Comparison of ENCODE assay signal across 1 cellular context in genomic region chr6:53358440-53359087, GRCh38.
TF ChIP-seq lines count a peak whose summit lies in the region.

No MANE protein-coding gene starts in this region.

TF ChIP-seq in GM12878, 131 proteins besides CTCF, POLR2A, EP300 and RAD21 (continued from another document):
- TF ChIP-seq RELB (IDR thresholded peaks at IDR 0.05; ENCODE audit: low read depth): 0 out of 2 replicates have a peak, but pooled peaks have one; percentile 15
- no peak for TF ChIP-seq SRF (IDR thresholded peaks at IDR 0.05; ENCODE audit: low read depth in 2 of 2, low read length in 2 of 2)
- TF ChIP-seq CHD4 (IDR thresholded peaks at IDR 0.05): 0 out of 2 replicates have a peak, but pooled peaks have one; percentile 54
- TF ChIP-seq IKZF2 (IDR thresholded peaks at IDR 0.05): peak; percentile 5 to 23; a peak in 2 of 4 replicates
- TF ChIP-seq TAF1 (IDR thresholded peaks at IDR 0.05; ENCODE audit: borderline replicate concordance, low read depth, low read length): 0 out of 2 replicates have a peak, but pooled peaks have one; percentile 9
- peak; percentile 31 for TF ChIP-seq HDAC6 (IDR thresholded peaks at IDR 0.05; ENCODE audit: unreplicated experiment)
- TF ChIP-seq CEBPB (IDR thresholded peaks at IDR 0.05; ENCODE audit: borderline replicate concordance in 1 of 2, low read depth in 2 of 2, low read length in 2 of 2): no peak
- peak; percentile 57; the same call in 1 of the 2 replicates for TF ChIP-seq MLLT1 (IDR thresholded peaks at IDR 0.05)
TF ChIP-seq in GM12878: peak in this region for 12.
